Comparison of ENCODE assay signal across 12 cellular contexts in genomic region chr2:105782123-105782522, GRCh38. TPM values are rescaled to one million over a fixed set of nuclear protein-coding genes. Genes with fewer than 3 reads are reported as not detected.
DNase-seq lines count a peak whose midpoint lies in the region; ATAC-seq and TF ChIP-seq lines count a peak whose summit lies in the region.
"Had no signal": no experiment of that assay in that cellular context is flagged by ENCODE, and none has a peak within 500 bp of the region (broad histone marks: within the 10 kb centered on the region; RNA-seq: fewer than 3 reads in every experiment).

No MANE protein-coding gene starts in this region.

- no peaks in the 10 kb centered on the region for H3F3A ChIP-seq in SK-N-SH (replicated peaks; ENCODE audit: insufficient read depth)

- TF ChIP-seq CTCF in SK-N-SH (IDR thresholded peaks at IDR 0.05) (no peak), VCaP (conservative IDR thresholded peaks at IDR 0.05) (peak; percentile 29)

- no peaks in the 10 kb centered on the region for H3K27me3 ChIP-seq in SK-N-SH (ENCODE audit: insufficient read depth)

- no peak overlapping the region for H3K4me2 ChIP-seq in SK-N-SH

- H2AFZ ChIP-seq in SK-N-SH (ENCODE audit: low read depth) = no peak overlapping the region

- H3K9me3 ChIP-seq in SK-N-SH = no peaks in the 10 kb centered on the region

- peaks cover 66% of the 10 kb centered on the region for H4K20me1 ChIP-seq in SK-N-SH (ENCODE audit: insufficient read depth)

- no peak overlapping the region for H3K4me3 ChIP-seq in SK-N-SH (ENCODE audit: low read depth in 2 of 2, low read length in 1 of 2)

- no peaks in the 10 kb centered on the region for H3K9me2 ChIP-seq in SK-N-SH

- no peaks in the 10 kb centered on the region for H3K27me3 Mint-ChIP-seq in memory B cell

- H3K4me1 ChIP-seq in SK-N-SH (ENCODE audit: control insufficient read depth in 1 of 2, insufficient read depth in 2 of 2, low read depth in 1 of 2, low read length in 1 of 2) = peaks cover 0 to 15% of the 10 kb centered on the region in 2 experiments; a peak in 1 of 4 replicates

- peaks cover 4% of the 10 kb centered on the region for H3K36me3 Mint-ChIP-seq in memory B cell

- ATAC-seq in SK-N-SH treated with all-trans-retinoic acid at 6 μM for 48 hours = no peak
- ATAC-seq in GM18498 (IDR thresholded peaks at IDR 0.05; ENCODE audit: unreplicated experiment) = peak; percentile 39
- no peak for ATAC-seq in memory B cell (ENCODE audit: low read depth)

- WGBS in SK-N-SH (ENCODE audit: low lambda C conversion rate) = 88% methylated on average over 6 of the region's 6 CpGs

- no peak overlapping the region for H3K27ac ChIP-seq in SK-N-SH (ENCODE audit: low read depth in 2 of 2, low read length in 1 of 2)
- H3K27ac ChIP-seq in VCaP = no peak overlapping the region

- H3K79me2 ChIP-seq in SK-N-SH (ENCODE audit: insufficient read depth) = peaks cover 65% of the 10 kb centered on the region; the same call in 1 of the 2 replicates

- peak; percentile 34; the same call in 1 of the 2 replicates for TF ChIP-seq RAD21 in SK-N-SH (IDR thresholded peaks at IDR 0.05; ENCODE audit: low read length)

- H3K9ac ChIP-seq in SK-N-SH = no peak overlapping the region

- H3K4me1 Mint-ChIP-seq in memory B cell = peaks cover 56% of the 10 kb centered on the region

- H3K9me3 Mint-ChIP-seq in memory B cell = no peaks in the 10 kb centered on the region

- DNase-seq in SK-N-SH = no peak
- no peak for DNase-seq in memory B cell (ENCODE audit: low spot score in 2 of 2)
- no peak for DNase-seq in NCI-H2196 (lab: John Stamatoyannopoulos, UW; ENCODE audit: unreplicated experiment)
- no peak for DNase-seq in GM19238 (ENCODE audit: insufficient read length, low spot score)
- no peak for DNase-seq in SKM-1 (lab: John Stamatoyannopoulos, UW; ENCODE audit: unreplicated experiment)
- DNase-seq: mammary epithelial cell; NCI-H2171 treated with DMSO at 0.1 percent for 48 hours; posterior cingulate gyrus; stimulated activated CD4-positive, alpha-beta T cell treated with anti-CD3 and anti-CD28 coated beads, Interleukin-2, amount 100 ng/mL, for 24 hours had no signal

- no peak for TF ChIP-seq EP300 in SK-N-SH (IDR thresholded peaks at IDR 0.05; ENCODE audit: borderline replicate concordance in 1 of 2, low read depth in 1 of 2, low read length in 1 of 2)

- no peak overlapping the region for H3K4me3 Mint-ChIP-seq in memory B cell

- CTCF ChIA-PET in SK-N-SH (lab: Yijun Ruan, JAX) = interaction anchor here (1.2 kb wide), 1 partner anchor 67 kb away, joined by 3 read pairs; no protein-coding TSS in a partner anchor

- H3K27ac Mint-ChIP-seq in memory B cell = peak overlapping the region; percentile 70

- peaks cover 0 to 3% of the 10 kb centered on the region in 2 experiments for H3K36me3 ChIP-seq in SK-N-SH (replicated peaks in 1 of 2; ENCODE audit: control insufficient read depth in 1 of 2, insufficient read depth in 2 of 2, low read length in 1 of 2)

- POLR2A ChIA-PET in SK-N-SH (lab: Yijun Ruan, JAX) = no interaction called here

TF ChIP-seq in SK-N-SH, 30 proteins besides CTCF, POLR2A, EP300 and RAD21:
- TF ChIP-seq RFX5 (IDR thresholded peaks at IDR 0.05; ENCODE audit: low read length) = no peak
- no peak for TF ChIP-seq TAF1 (IDR thresholded peaks at IDR 0.05; ENCODE audit: borderline replicate concordance, low read depth, low read length)
- TF ChIP-seq MAX (IDR thresholded peaks at IDR 0.05; ENCODE audit: low read depth) = no peak
- TF ChIP-seq MXI1 (IDR thresholded peaks at IDR 0.05; ENCODE audit: low read depth, low read length) = no peak
- no peak for TF ChIP-seq SMC3 (IDR thresholded peaks at IDR 0.05; ENCODE audit: low read depth, low read length)
- TF ChIP-seq USF1 (IDR thresholded peaks at IDR 0.05; ENCODE audit: borderline replicate concordance, low read depth) = no peak
- no peak for TF ChIP-seq FOSL2 (IDR thresholded peaks at IDR 0.05; ENCODE audit: borderline replicate concordance, low read depth)
- no peak for TF ChIP-seq NFIC (IDR thresholded peaks at IDR 0.05; ENCODE audit: borderline replicate concordance)
- TF ChIP-seq NRF1 (IDR thresholded peaks at IDR 0.05; ENCODE audit: low read depth, low read length) = no peak
- no peak for TF ChIP-seq TEAD4 (IDR thresholded peaks at IDR 0.05; ENCODE audit: borderline replicate concordance, insufficient read depth)
- no peak for TF ChIP-seq FOXJ3 (CRISPR knock-in tag; IDR thresholded peaks at IDR 0.05)

TF ChIP-seq in SK-N-SH treated with all-trans-retinoic acid at 6 μM for 48 hours, 23 proteins besides CTCF, POLR2A, EP300 and RAD21:
- TF ChIP-seq ZNF70 (CRISPR knock-in tag; IDR thresholded peaks at IDR 0.05) = no peak
- no peak for TF ChIP-seq ZNF8 (CRISPR knock-in tag; IDR thresholded peaks at IDR 0.05)
- TF ChIP-seq, protein P1, sequence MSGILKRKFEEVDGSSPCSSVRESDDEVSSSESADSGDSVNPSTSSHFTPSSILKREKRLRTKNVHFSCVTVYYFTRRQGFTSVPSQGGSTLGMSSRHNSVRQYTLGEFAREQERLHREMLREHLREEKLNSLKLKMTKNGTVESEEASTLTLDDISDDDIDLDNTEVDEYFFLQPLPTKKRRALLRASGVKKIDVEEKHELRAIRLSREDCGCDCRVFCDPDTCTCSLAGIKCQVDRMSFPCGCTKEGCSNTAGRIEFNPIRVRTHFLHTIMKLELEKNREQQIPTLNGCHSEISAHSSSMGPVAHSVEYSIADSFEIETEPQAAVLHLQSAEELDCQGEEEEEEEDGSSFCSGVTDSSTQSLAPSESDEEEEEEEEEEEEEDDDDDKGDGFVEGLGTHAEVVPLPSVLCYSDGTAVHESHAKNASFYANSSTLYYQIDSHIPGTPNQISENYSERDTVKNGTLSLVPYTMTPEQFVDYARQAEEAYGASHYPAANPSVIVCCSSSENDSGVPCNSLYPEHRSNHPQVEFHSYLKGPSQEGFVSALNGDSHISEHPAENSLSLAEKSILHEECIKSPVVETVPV (CRISPR knock-in tag; IDR thresholded peaks at IDR 0.05) = no peak
- TF ChIP-seq ZFP3 (CRISPR knock-in tag; IDR thresholded peaks at IDR 0.05) = no peak
- no peak for TF ChIP-seq BACH2 (CRISPR knock-in tag; IDR thresholded peaks at IDR 0.05; ENCODE audit: borderline replicate concordance)
- no peak for TF ChIP-seq CSDC2 (CRISPR knock-in tag; IDR thresholded peaks at IDR 0.05)
- no peak for TF ChIP-seq CREB5 (CRISPR knock-in tag; IDR thresholded peaks at IDR 0.05; ENCODE audit: low read depth)
- TF ChIP-seq, protein P2, sequence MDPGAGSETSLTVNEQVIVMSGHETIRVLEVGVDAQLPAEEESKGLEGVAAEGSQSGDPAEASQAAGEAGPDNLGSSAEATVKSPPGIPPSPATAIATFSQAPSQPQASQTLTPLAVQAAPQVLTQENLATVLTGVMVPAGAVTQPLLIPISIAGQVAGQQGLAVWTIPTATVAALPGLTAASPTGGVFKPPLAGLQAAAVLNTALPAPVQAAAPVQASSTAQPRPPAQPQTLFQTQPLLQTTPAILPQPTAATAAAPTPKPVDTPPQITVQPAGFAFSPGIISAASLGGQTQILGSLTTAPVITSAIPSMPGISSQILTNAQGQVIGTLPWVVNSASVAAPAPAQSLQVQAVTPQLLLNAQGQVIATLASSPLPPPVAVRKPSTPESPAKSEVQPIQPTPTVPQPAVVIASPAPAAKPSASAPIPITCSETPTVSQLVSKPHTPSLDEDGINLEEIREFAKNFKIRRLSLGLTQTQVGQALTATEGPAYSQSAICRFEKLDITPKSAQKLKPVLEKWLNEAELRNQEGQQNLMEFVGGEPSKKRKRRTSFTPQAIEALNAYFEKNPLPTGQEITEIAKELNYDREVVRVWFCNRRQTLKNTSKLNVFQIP (CRISPR knock-in tag; IDR thresholded peaks at IDR 0.05; ENCODE audit: borderline replicate concordance, low read depth) = no peak
- no peak for TF ChIP-seq ZNF565 (CRISPR knock-in tag; conservative IDR thresholded peaks at IDR 0.05; ENCODE audit: low read depth)
- no peak for TF ChIP-seq ISL1 (CRISPR knock-in tag; IDR thresholded peaks at IDR 0.05)
- TF ChIP-seq RARB (CRISPR knock-in tag; IDR thresholded peaks at IDR 0.05) = no peak
- TF ChIP-seq ZC3H10 (CRISPR knock-in tag; IDR thresholded peaks at IDR 0.05) = no peak
- no peak for TF ChIP-seq TCF4 (CRISPR knock-in tag; IDR thresholded peaks at IDR 0.05; ENCODE audit: borderline replicate concordance)
- no peak for TF ChIP-seq OSR1 (CRISPR knock-in tag; IDR thresholded peaks at IDR 0.05)
- no peak for TF ChIP-seq ARNTL (CRISPR knock-in tag; IDR thresholded peaks at IDR 0.05; ENCODE audit: borderline replicate concordance, low read depth)
- TF ChIP-seq SNAI2 (CRISPR knock-in tag; IDR thresholded peaks at IDR 0.05) = no peak

RNA-seq across cellular contexts. Expression of gene NCK2, which starts 37.4 kb away (rescaled TPM):
- polyA plus RNA-seq in SK-N-SH (2012; rRNA removed) = 31.9 and 42.8 TPM in 2 replicates
- polyA plus RNA-seq in SK-N-SH (2012; cell fraction: cytosol; rRNA removed) = 32.8 and 43.8 TPM in 2 replicates
- 9.3 and 13.0 TPM in 2 replicates for polyA plus RNA-seq in SK-N-SH (2012; cell fraction: nucleus; rRNA removed)
